In the genomic region with DNA sequence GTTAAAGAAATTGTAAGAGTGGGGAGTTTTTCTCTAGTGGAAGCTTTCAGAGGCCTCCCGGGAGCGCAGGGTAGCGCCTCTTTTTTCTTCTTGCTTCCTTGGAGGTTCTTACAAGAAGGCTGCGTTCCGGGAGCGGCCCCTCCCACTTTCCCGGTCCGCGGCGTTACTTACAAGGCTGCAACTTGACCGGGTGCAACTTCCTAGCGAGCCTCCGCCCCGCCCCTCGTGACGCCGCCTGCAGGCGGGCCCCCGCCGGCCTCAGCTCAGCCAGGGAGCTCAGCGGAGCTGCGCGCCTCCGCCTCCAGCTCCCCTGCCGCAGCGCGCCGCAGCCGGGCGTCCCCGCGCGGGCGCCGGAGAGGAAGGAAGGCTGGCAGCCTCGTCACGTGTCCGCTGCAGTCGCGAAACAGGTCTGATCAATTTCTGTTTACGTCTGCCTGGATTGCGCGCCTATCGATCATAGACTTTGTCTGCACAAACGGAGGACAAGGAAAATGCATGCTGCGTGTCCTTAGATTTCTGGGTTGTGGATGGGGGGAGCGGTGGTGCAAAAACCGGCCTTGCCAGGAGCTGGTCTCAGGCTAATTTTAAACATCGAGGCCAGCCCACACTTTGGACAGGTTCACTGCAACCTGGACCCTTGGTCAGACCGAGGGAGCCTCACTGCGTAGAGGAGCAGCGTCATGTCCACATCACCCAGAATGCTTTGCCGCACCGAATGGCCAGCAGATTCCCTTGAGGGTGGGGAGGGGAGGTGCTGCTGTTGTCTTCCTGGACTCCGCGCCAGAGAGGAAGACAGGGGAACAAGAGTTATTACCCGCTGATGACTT, we compare ENCODE assay signal across 1 cellular context.
TF ChIP-seq lines count a peak whose summit lies in the region.

A gene with protein sequence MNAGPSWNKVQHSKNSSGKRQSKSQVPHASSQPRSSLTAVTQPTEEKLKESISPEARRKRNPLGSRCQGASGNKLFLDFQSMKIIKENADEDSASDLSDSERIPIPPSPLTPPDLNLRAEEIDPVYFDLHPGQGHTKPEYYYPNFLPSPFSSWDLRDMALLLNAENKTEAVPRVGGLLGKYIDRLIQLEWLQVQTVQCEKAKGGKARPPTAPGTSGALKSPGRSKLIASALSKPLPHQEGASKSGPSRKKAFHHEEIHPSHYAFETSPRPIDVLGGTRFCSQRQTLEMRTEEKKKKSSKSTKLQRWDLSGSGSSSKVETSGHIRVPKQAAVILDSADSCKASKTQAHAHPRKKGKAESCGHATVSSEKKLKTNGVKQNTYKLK (plus strand): TSS at position 261 of the 827 bp plus-strand sequence. CDS start 3,555 bp downstream, outside the sequence.
A gene with protein sequence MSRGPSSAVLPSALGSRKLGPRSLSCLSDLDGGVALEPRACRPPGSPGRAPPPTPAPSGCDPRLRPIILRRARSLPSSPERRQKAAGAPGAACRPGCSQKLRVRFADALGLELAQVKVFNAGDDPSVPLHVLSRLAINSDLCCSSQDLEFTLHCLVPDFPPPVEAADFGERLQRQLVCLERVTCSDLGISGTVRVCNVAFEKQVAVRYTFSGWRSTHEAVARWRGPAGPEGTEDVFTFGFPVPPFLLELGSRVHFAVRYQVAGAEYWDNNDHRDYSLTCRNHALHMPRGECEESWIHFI (minus strand): TSS at position 177 of the 827 bp plus-strand sequence. CDS start 374 bp downstream, outside the sequence.

TF ChIP-seq in HepG2, 621 proteins besides CTCF, POLR2A, EP300 and RAD21 (continued from another document and continues in another):
- TF ChIP-seq NFATC3 (CRISPR knock-in tag; IDR thresholded peaks at IDR 0.05) (0 out of 2 replicates have a peak, but pooled peaks have one; percentile 53), RFX3 (CRISPR knock-in tag; IDR thresholded peaks at IDR 0.05) (no peak), ZSCAN12 (CRISPR knock-in tag; IDR thresholded peaks at IDR 0.05) (no peak), FOSL1 (CRISPR knock-in tag; IDR thresholded peaks at IDR 0.05; ENCODE audit: borderline replicate concordance) (no peak), ZNF564 (CRISPR knock-in tag; IDR thresholded peaks at IDR 0.05) (peak; percentile 46; the same call in 1 of the 2 replicates), ARNT2 (CRISPR knock-in tag; IDR thresholded peaks at IDR 0.05; ENCODE audit: low read depth) (peak; percentile 95), EED (CRISPR knock-in tag; IDR thresholded peaks at IDR 0.05) (peak; percentile 36), GFI1 (CRISPR knock-in tag; IDR thresholded peaks at IDR 0.05; ENCODE audit: borderline replicate concordance) (no peak), ZNF772 (CRISPR knock-in tag; IDR thresholded peaks at IDR 0.05) (peak; percentile 58; the same call in 1 of the 2 replicates), RBFOX2 (IDR thresholded peaks at IDR 0.05; ENCODE audit: low read depth, low read length) (peak; percentile 99), NR2C2 (CRISPR knock-in tag; IDR thresholded peaks at IDR 0.05; ENCODE audit: borderline replicate concordance) (peak; percentile 81; the same call in 1 of the 2 replicates), MEIS1 (CRISPR knock-in tag; IDR thresholded peaks at IDR 0.05; ENCODE audit: borderline replicate concordance) (peak; percentile 92), ISX (CRISPR knock-in tag; conservative IDR thresholded peaks at IDR 0.05) (peak; percentile 56; the same call in 1 of the 2 replicates), STAT5B (CRISPR knock-in tag; IDR thresholded peaks at IDR 0.05) (no peak; the same call in 1 of the 2 replicates), MZF1 (CRISPR knock-in tag; IDR thresholded peaks at IDR 0.05; ENCODE audit: borderline replicate concordance) (peak; percentile 6; the same call in 1 of the 2 replicates), ETV6 (CRISPR knock-in tag; conservative IDR thresholded peaks at IDR 0.05) (no peak; the same call in 1 of the 2 replicates), SMAD9 (CRISPR knock-in tag; IDR thresholded peaks at IDR 0.05) (0 out of 2 replicates have a peak, but pooled peaks have one; percentile 70), ZNF552 (CRISPR knock-in tag; IDR thresholded peaks at IDR 0.05; ENCODE audit: borderline replicate concordance) (0 out of 2 replicates have a peak, but pooled peaks have one; percentile 2), ZNF766 (CRISPR knock-in tag; IDR thresholded peaks at IDR 0.05; ENCODE audit: borderline replicate concordance) (peak; percentile 51; the same call in 1 of the 2 replicates), MATR3 (CRISPR knock-in tag; IDR thresholded peaks at IDR 0.05) (no peak), ZNF430 (CRISPR knock-in tag; IDR thresholded peaks at IDR 0.05) (peak; percentile 82), ZNF572 (CRISPR knock-in tag; IDR thresholded peaks at IDR 0.05) (peak; percentile 84; the same call in 1 of the 2 replicates), ZNF761 (CRISPR knock-in tag; conservative IDR thresholded peaks at IDR 0.05) (peak; percentile 83; the same call in 1 of the 2 replicates), SYNCRIP (IDR thresholded peaks at IDR 0.05; ENCODE audit: insufficient read depth, low read depth, low read length) (no peak), ZBTB7A (CRISPR knock-in tag; IDR thresholded peaks at IDR 0.05) (0 out of 2 replicates have a peak, but pooled peaks have one; percentile 33), BHLHE40 (IDR thresholded peaks at IDR 0.05; ENCODE audit: low read length) (peak; percentile 78), HDAC6 (IDR thresholded peaks at IDR 0.05; ENCODE audit: low read depth, low read length) (no peak), TBX2 (CRISPR knock-in tag; IDR thresholded peaks at IDR 0.05; ENCODE audit: borderline replicate concordance) (peak; percentile 55), SSRP1 (CRISPR knock-in tag; IDR thresholded peaks at IDR 0.05) (no peak), MTF1 (CRISPR knock-in tag; IDR thresholded peaks at IDR 0.05) (no peak), AGO1 (IDR thresholded peaks at IDR 0.05; ENCODE audit: low read depth, low read length, poor library complexity, severe bottlenecking) (peak; percentile 72), HCFC1 (IDR thresholded peaks at IDR 0.05; ENCODE audit: low read depth, low read length) (peak; percentile 4; the same call in 1 of the 2 replicates), ESRRA (CRISPR knock-in tag; IDR thresholded peaks at IDR 0.05; ENCODE audit: low read depth) (peak; percentile 43), PLRG1 (conservative IDR thresholded peaks at IDR 0.05) (no peak)
- TF ChIP-seq, protein P1, sequence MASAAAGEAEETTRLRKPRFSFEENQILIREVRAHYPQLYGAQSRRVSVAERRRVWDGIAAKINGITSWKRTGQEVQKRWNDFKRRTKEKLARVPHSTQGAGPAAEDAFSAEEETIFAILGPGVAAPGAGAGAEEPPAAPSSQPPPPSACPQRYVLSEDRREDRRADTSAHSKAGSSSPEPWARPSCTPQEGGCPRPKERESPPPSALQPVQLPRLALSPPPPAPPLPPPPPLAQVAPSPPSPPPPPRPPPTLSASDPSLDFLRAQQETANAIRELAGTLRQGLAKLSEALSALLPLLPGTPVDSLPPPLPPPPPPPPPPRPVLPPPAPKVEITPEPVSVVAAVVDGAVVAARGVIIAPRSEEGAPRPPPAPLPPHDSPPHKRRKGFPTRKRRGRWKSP (CRISPR knock-in tag; IDR thresholded peaks at IDR 0.05), result peak; percentile 84
- TF ChIP-seq, protein P2, sequence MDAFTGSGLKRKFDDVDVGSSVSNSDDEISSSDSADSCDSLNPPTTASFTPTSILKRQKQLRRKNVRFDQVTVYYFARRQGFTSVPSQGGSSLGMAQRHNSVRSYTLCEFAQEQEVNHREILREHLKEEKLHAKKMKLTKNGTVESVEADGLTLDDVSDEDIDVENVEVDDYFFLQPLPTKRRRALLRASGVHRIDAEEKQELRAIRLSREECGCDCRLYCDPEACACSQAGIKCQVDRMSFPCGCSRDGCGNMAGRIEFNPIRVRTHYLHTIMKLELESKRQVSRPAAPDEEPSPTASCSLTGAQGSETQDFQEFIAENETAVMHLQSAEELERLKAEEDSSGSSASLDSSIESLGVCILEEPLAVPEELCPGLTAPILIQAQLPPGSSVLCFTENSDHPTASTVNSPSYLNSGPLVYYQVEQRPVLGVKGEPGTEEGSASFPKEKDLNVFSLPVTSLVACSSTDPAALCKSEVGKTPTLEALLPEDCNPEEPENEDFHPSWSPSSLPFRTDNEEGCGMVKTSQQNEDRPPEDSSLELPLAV (CRISPR knock-in tag; conservative IDR thresholded peaks at IDR 0.05; ENCODE audit: low read depth), result no peak
- TF ChIP-seq, protein P3, sequence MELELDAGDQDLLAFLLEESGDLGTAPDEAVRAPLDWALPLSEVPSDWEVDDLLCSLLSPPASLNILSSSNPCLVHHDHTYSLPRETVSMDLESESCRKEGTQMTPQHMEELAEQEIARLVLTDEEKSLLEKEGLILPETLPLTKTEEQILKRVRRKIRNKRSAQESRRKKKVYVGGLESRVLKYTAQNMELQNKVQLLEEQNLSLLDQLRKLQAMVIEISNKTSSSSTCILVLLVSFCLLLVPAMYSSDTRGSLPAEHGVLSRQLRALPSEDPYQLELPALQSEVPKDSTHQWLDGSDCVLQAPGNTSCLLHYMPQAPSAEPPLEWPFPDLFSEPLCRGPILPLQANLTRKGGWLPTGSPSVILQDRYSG (CRISPR knock-in tag; IDR thresholded peaks at IDR 0.05), result no peak
- TF ChIP-seq, protein P4, sequence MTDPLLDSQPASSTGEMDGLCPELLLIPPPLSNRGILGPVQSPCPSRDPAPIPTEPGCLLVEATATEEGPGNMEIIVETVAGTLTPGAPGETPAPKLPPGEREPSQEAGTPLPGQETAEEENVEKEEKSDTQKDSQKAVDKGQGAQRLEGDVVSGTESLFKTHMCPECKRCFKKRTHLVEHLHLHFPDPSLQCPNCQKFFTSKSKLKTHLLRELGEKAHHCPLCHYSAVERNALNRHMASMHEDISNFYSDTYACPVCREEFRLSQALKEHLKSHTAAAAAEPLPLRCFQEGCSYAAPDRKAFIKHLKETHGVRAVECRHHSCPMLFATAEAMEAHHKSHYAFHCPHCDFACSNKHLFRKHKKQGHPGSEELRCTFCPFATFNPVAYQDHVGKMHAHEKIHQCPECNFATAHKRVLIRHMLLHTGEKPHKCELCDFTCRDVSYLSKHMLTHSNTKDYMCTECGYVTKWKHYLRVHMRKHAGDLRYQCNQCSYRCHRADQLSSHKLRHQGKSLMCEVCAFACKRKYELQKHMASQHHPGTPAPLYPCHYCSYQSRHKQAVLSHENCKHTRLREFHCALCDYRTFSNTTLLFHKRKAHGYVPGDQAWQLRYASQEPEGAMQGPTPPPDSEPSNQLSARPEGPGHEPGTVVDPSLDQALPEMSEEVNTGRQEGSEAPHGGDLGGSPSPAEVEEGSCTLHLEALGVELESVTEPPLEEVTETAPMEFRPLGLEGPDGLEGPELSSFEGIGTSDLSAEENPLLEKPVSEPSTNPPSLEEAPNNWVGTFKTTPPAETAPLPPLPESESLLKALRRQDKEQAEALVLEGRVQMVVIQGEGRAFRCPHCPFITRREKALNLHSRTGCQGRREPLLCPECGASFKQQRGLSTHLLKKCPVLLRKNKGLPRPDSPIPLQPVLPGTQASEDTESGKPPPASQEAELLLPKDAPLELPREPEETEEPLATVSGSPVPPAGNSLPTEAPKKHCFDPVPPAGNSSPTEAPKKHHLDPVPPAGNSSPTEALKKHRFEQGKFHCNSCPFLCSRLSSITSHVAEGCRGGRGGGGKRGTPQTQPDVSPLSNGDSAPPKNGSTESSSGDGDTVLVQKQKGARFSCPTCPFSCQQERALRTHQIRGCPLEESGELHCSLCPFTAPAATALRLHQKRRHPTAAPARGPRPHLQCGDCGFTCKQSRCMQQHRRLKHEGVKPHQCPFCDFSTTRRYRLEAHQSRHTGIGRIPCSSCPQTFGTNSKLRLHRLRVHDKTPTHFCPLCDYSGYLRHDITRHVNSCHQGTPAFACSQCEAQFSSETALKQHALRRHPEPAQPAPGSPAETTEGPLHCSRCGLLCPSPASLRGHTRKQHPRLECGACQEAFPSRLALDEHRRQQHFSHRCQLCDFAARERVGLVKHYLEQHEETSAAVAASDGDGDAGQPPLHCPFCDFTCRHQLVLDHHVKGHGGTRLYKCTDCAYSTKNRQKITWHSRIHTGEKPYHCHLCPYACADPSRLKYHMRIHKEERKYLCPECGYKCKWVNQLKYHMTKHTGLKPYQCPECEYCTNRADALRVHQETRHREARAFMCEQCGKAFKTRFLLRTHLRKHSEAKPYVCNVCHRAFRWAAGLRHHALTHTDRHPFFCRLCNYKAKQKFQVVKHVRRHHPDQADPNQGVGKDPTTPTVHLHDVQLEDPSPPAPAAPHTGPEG (CRISPR knock-in tag; IDR thresholded peaks at IDR 0.05), result peak; percentile 73
- TF ChIP-seq, protein P5, sequence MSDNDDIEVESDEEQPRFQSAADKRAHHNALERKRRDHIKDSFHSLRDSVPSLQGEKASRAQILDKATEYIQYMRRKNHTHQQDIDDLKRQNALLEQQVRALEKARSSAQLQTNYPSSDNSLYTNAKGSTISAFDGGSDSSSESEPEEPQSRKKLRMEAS (IDR thresholded peaks at IDR 0.05), result peak; percentile 80
- TF ChIP-seq, protein P6, sequence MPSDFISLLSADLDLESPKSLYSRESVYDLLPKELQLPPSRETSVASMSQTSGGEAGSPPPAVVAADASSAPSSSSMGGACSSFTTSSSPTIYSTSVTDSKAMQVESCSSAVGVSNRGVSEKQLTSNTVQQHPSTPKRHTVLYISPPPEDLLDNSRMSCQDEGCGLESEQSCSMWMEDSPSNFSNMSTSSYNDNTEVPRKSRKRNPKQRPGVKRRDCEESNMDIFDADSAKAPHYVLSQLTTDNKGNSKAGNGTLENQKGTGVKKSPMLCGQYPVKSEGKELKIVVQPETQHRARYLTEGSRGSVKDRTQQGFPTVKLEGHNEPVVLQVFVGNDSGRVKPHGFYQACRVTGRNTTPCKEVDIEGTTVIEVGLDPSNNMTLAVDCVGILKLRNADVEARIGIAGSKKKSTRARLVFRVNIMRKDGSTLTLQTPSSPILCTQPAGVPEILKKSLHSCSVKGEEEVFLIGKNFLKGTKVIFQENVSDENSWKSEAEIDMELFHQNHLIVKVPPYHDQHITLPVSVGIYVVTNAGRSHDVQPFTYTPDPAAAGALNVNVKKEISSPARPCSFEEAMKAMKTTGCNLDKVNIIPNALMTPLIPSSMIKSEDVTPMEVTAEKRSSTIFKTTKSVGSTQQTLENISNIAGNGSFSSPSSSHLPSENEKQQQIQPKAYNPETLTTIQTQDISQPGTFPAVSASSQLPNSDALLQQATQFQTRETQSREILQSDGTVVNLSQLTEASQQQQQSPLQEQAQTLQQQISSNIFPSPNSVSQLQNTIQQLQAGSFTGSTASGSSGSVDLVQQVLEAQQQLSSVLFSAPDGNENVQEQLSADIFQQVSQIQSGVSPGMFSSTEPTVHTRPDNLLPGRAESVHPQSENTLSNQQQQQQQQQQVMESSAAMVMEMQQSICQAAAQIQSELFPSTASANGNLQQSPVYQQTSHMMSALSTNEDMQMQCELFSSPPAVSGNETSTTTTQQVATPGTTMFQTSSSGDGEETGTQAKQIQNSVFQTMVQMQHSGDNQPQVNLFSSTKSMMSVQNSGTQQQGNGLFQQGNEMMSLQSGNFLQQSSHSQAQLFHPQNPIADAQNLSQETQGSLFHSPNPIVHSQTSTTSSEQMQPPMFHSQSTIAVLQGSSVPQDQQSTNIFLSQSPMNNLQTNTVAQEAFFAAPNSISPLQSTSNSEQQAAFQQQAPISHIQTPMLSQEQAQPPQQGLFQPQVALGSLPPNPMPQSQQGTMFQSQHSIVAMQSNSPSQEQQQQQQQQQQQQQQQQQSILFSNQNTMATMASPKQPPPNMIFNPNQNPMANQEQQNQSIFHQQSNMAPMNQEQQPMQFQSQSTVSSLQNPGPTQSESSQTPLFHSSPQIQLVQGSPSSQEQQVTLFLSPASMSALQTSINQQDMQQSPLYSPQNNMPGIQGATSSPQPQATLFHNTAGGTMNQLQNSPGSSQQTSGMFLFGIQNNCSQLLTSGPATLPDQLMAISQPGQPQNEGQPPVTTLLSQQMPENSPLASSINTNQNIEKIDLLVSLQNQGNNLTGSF (CRISPR knock-in tag; IDR thresholded peaks at IDR 0.05), result no peak
